ENCODE assay signal across 14 cellular contexts in genomic region chr3:123941150-123941941, GRCh38. TPM values are rescaled to one million over a fixed set of nuclear protein-coding genes. Genes with fewer than 3 reads are reported as not detected.
DNase-seq lines count a peak whose midpoint lies in the region; ATAC-seq, FAIRE-seq and TF ChIP-seq lines count a peak whose summit lies in the region.
"Had no signal": no experiment of that assay in that cellular context is flagged by ENCODE, and none has a peak within 500 bp of the region (broad histone marks: within the 10 kb centered on the region; RNA-seq: fewer than 3 reads in every experiment).

No MANE protein-coding gene starts in this region.

- H3K9me3 ChIP-seq in BE2C (no peaks in the 10 kb centered on the region), pancreas (no peaks in the 10 kb centered on the region)

- ATAC-seq in pancreas: no peak
- no peak for ATAC-seq in HG03342 (IDR thresholded peaks at IDR 0.05; ENCODE audit: unreplicated experiment)
- ATAC-seq: natural killer cell treated with Interleukin-12 subunit alpha and Interleukin-12 subunit beta and Interleukin-15 and Interleukin-18, amount 100 ng/mL, for 72 hours; stimulated activated naive CD8-positive, alpha-beta T cell treated with anti-CD3 and anti-CD28 coated beads, Interleukin-15, Interleukin-2, amounts not matched to agents 100 U/mL and 50 U/mL, for 24 hours had no signal

- 62 to 79% methylated on average over 3 of the region's 3 CpGs for WGBS in pancreas, 2 donors

- in situ Hi-C loops in brain microvascular endothelial cell (cut with HindIII; ENCODE audit: low pct_ligation_motif_present, low sequenced_read_pairs): no loop called here

- H3K4me1 Mint-ChIP-seq in activated CD4-positive, alpha-beta T cell treated with anti-CD3 and anti-CD28 coated beads, Interleukin-2, amount 10 ng/mL, durations not matched to agents 24 days and 14 days: no peaks in the 10 kb centered on the region
- H3K4me1 Mint-ChIP-seq: activated CD4-positive, alpha-beta memory T cell treated with anti-CD3 and anti-CD28 coated beads, Interleukin-2, amount 10 ng/mL, durations not matched to agents 7 days and 5 days; activated naive CD4-positive, alpha-beta T cell treated with anti-CD3 and anti-CD28 coated beads, Interleukin-2, amount 50 U/mL, for 24 hours had no signal

- H3K4me1 ChIP-seq in BE2C (peaks cover 11% of the 10 kb centered on the region), pancreas (peaks cover 0 to 9% (median 0%) of the 10 kb centered on the region in 3 donors)

- H3K27me3 ChIP-seq in BE2C (no peaks in the 10 kb centered on the region), brain microvascular endothelial cell (replicated peaks) (no peaks in the 10 kb centered on the region), pancreas (no peaks in the 10 kb centered on the region)

- peak; percentile 19; the same call in 1 of the 2 replicates for TF ChIP-seq CTCF in BE2C (IDR thresholded peaks at IDR 0.05; ENCODE audit: low read depth, low read length)
- peak; percentile 36 for TF ChIP-seq CTCF in LNCaP clone FGC (IDR thresholded peaks at IDR 0.05; ENCODE audit: control insufficient read depth, extremely low read depth, insufficient read depth)
- TF ChIP-seq CTCF in brain microvascular endothelial cell (IDR thresholded peaks at IDR 0.05; ENCODE audit: low read depth, low read length, missing control alignments): peak; percentile 13
- TF ChIP-seq CTCF in pancreas (IDR thresholded peaks at IDR 0.05): peak in 1 of 4 donors; percentile 11

- peaks cover 48% of the 10 kb centered on the region for H3K36me3 ChIP-seq in BE2C
- no peaks in the 10 kb centered on the region for H3K36me3 ChIP-seq in brain microvascular endothelial cell (replicated peaks)
- H3K36me3 ChIP-seq in pancreas: no peaks in the 10 kb centered on the region

- intact Hi-C loops in activated CD4-positive, alpha-beta T cell treated with anti-CD3 and anti-CD28 coated beads, Interleukin-2, amount 10 ng/mL, durations not matched to agents 24 days and 14 days (cut with micrococcal nuclease): no loop called here
- intact Hi-C loops in pancreas (cut with DNase I): no loop called here

- no peak overlapping the region for H3K4me3 ChIP-seq in BE2C (ENCODE audit: low read depth, low read length)
- no peak overlapping the region for H3K4me3 ChIP-seq in LNCaP clone FGC (ENCODE audit: low read depth, low read length)
- no peak overlapping the region for H3K4me3 ChIP-seq in brain microvascular endothelial cell (ENCODE audit: low read depth, low read length)
- no peak overlapping the region for H3K4me3 ChIP-seq in pancreas

- no peak overlapping the region for H3K27ac Mint-ChIP-seq in activated CD4-positive, alpha-beta T cell treated with anti-CD3 and anti-CD28 coated beads, Interleukin-2, amount 10 ng/mL, durations not matched to agents 24 days and 14 days
- H3K27ac Mint-ChIP-seq: activated CD4-positive, alpha-beta memory T cell treated with anti-CD3 and anti-CD28 coated beads, Interleukin-2, amount 10 ng/mL, durations not matched to agents 7 days and 5 days; activated naive CD4-positive, alpha-beta T cell treated with anti-CD3 and anti-CD28 coated beads, Interleukin-2, amount 50 U/mL, for 24 hours; endodermal cell; natural killer cell treated with Interleukin-12 subunit alpha and Interleukin-12 subunit beta and Interleukin-15 and Interleukin-18, amount 100 ng/mL, for 72 hours had no signal

- H3K9me3 Mint-ChIP-seq in activated CD4-positive, alpha-beta T cell treated with anti-CD3 and anti-CD28 coated beads, Interleukin-2, amount 10 ng/mL, durations not matched to agents 24 days and 14 days: no peaks in the 10 kb centered on the region
- H3K9me3 Mint-ChIP-seq: activated CD4-positive, alpha-beta memory T cell treated with anti-CD3 and anti-CD28 coated beads, Interleukin-2, amount 10 ng/mL, durations not matched to agents 7 days and 5 days; activated naive CD4-positive, alpha-beta T cell treated with anti-CD3 and anti-CD28 coated beads, Interleukin-2, amount 50 U/mL, for 24 hours; endodermal cell; natural killer cell treated with Interleukin-12 subunit alpha and Interleukin-12 subunit beta and Interleukin-15 and Interleukin-18, amount 100 ng/mL, for 72 hours had no signal

- H3K27me3 Mint-ChIP-seq in activated CD4-positive, alpha-beta T cell treated with anti-CD3 and anti-CD28 coated beads, Interleukin-2, amount 10 ng/mL, durations not matched to agents 24 days and 14 days: no peaks in the 10 kb centered on the region
- H3K27me3 Mint-ChIP-seq: activated CD4-positive, alpha-beta memory T cell treated with anti-CD3 and anti-CD28 coated beads, Interleukin-2, amount 10 ng/mL, durations not matched to agents 7 days and 5 days; activated naive CD4-positive, alpha-beta T cell treated with anti-CD3 and anti-CD28 coated beads, Interleukin-2, amount 50 U/mL, for 24 hours; natural killer cell treated with Interleukin-12 subunit alpha and Interleukin-12 subunit beta and Interleukin-15 and Interleukin-18, amount 100 ng/mL, for 72 hours had no signal

- DNase-seq in BE2C: peak; percentile 43
- DNase-seq in LNCaP clone FGC (ENCODE audit: low read depth): no peak
- no peak for DNase-seq in brain microvascular endothelial cell
- peak; percentile 22 for DNase-seq in myocyte (ENCODE audit: low read depth)
- DNase-seq in GM12892 (ENCODE audit: insufficient read length): no peak
- no peak for DNase-seq in activated CD4-positive, alpha-beta T cell treated with anti-CD3 and anti-CD28 coated beads, Interleukin-2, amount 10 ng/mL, durations not matched to agents 24 days and 14 days
- DNase-seq in pancreas: no peak
- DNase-seq: activated CD4-positive, alpha-beta memory T cell treated with anti-CD3 and anti-CD28 coated beads, Interleukin-2, amount 10 ng/mL, durations not matched to agents 7 days and 5 days; endodermal cell; stimulated activated CD4-positive, alpha-beta T cell treated with anti-CD3 and anti-CD28 coated beads, Interleukin-15, amount 100 ng/mL, for 24 hours; stimulated activated naive CD8-positive, alpha-beta T cell treated with anti-CD3 and anti-CD28 coated beads, Interleukin-15, Interleukin-2, amounts not matched to agents 100 U/mL and 50 U/mL, for 24 hours had no signal

- FAIRE-seq in GM12892 (lab: Jason Lieb, UNC) (no peak), pancreas (lab: Jason Lieb, UNC) (no peak)

- no peak for TF ChIP-seq POLR2A in GM12892 (IDR thresholded peaks at IDR 0.05; ENCODE audit: low read depth, low read length)

- no peak overlapping the region for H3K4me3 Mint-ChIP-seq in activated CD4-positive, alpha-beta T cell treated with anti-CD3 and anti-CD28 coated beads, Interleukin-2, amount 10 ng/mL, durations not matched to agents 24 days and 14 days
- H3K4me3 Mint-ChIP-seq: activated CD4-positive, alpha-beta memory T cell treated with anti-CD3 and anti-CD28 coated beads, Interleukin-2, amount 10 ng/mL, durations not matched to agents 7 days and 5 days; activated naive CD4-positive, alpha-beta T cell treated with anti-CD3 and anti-CD28 coated beads, Interleukin-2, amount 50 U/mL, for 24 hours; endodermal cell; natural killer cell treated with Interleukin-12 subunit alpha and Interleukin-12 subunit beta and Interleukin-15 and Interleukin-18, amount 100 ng/mL, for 72 hours had no signal

- no peak overlapping the region for H3K27ac ChIP-seq in brain microvascular endothelial cell
- no peak overlapping the region for H3K27ac ChIP-seq in pancreas

- peaks cover 28% of the 10 kb centered on the region for H3K36me3 Mint-ChIP-seq in activated CD4-positive, alpha-beta T cell treated with anti-CD3 and anti-CD28 coated beads, Interleukin-2, amount 10 ng/mL, durations not matched to agents 24 days and 14 days (ENCODE audit: low read depth)

RNA-seq across cellular contexts. Expression of gene CCDC14, which starts 19.7 kb away (rescaled TPM):
- polyA plus RNA-seq in BE2C (2012; ENCODE audit: insufficient read depth, insufficient read length, low read depth): 33.2 TPM
- total RNA-seq in myocyte (33.2 and 36.8 TPM in 2 replicates), pancreas (10 to 100 TPM in 3 of 6 donors, 1 to 10 TPM in 3; 6.7 to 19.1 (median 9.9) TPM)
- polyA plus RNA-seq in myocyte (2012): 15.5 TPM
- 55.8 TPM for polyA plus RNA-seq in GM12892 (2012; ENCODE audit: missing spikeins)
- 43.1 and 46.2 TPM in 2 replicates for total RNA-seq in activated CD4-positive, alpha-beta T cell treated with anti-CD3 and anti-CD28 coated beads, Interleukin-2, amount 10 ng/mL, durations not matched to agents 24 days and 14 days
- 10 to 100 TPM; 14.7 to 30.7 TPM for polyA plus RNA-seq in pancreas

RNA-seq across cellular contexts. Expression of gene ROPN1, which starts 50.6 kb away (rescaled TPM):
- not detected for polyA plus RNA-seq in BE2C (2012; ENCODE audit: insufficient read depth, insufficient read length, low read depth)
- not detected in 2 replicates for total RNA-seq in myocyte
- not detected for polyA plus RNA-seq in myocyte (2012)
- not detected for polyA plus RNA-seq in GM12892 (2012; ENCODE audit: missing spikeins)
- total RNA-seq in activated CD4-positive, alpha-beta T cell treated with anti-CD3 and anti-CD28 coated beads, Interleukin-2, amount 10 ng/mL, durations not matched to agents 24 days and 14 days: not detected in 2 replicates
- total RNA-seq in pancreas: not detected
- polyA plus RNA-seq in pancreas: not detected
- total RNA-seq: activated CD4-positive, alpha-beta memory T cell treated with anti-CD3 and anti-CD28 coated beads, Interleukin-2, amount 10 ng/mL, durations not matched to agents 7 days and 5 days; endodermal cell; natural killer cell treated with Interleukin-12 subunit alpha and Interleukin-12 subunit beta and Interleukin-15 and Interleukin-18, amount 100 ng/mL, for 72 hours had no signal

RNA-seq across cellular contexts. Expression of gene MYLK, which starts 57.2 kb away (rescaled TPM):
- polyA plus RNA-seq in BE2C (2012; ENCODE audit: insufficient read depth, insufficient read length, low read depth): 2.1 TPM
- total RNA-seq in myocyte (28.3 and 46.2 TPM in 2 replicates), pancreas (10 to 100 TPM in 1 of 6 donors, 1 to 10 TPM in 5; 3.1 to 12.0 (median 6.8) TPM)
- polyA plus RNA-seq in myocyte (2012): 145 TPM
- 0.53 TPM for polyA plus RNA-seq in GM12892 (2012; ENCODE audit: missing spikeins)
- total RNA-seq in activated CD4-positive, alpha-beta T cell treated with anti-CD3 and anti-CD28 coated beads, Interleukin-2, amount 10 ng/mL, durations not matched to agents 24 days and 14 days: 0.21 and 0.26 TPM in 2 replicates
- 1 to 10 TPM; 6.0 to 7.2 TPM for polyA plus RNA-seq in pancreas

Comparison
In these comparisons a context has a peak if more than half of its experiments do, and no peak if none do; other contexts are left out.
1. DNase-seq: peak in BE2C (single experiment) and myocyte (single experiment); none in LNCaP clone FGC (single experiment), brain microvascular endothelial cell (single experiment), GM12892 (single experiment), activated CD4-positive, alpha-beta T cell treated with anti-CD3 and anti-CD28 coated beads, Interleukin-2, amount 10 ng/mL, durations not matched to agents 24 days and 14 days (single experiment) and pancreas (0 of 6).